Comparison of ENCODE assay signal across 3 cellular contexts in the genomic region with DNA sequence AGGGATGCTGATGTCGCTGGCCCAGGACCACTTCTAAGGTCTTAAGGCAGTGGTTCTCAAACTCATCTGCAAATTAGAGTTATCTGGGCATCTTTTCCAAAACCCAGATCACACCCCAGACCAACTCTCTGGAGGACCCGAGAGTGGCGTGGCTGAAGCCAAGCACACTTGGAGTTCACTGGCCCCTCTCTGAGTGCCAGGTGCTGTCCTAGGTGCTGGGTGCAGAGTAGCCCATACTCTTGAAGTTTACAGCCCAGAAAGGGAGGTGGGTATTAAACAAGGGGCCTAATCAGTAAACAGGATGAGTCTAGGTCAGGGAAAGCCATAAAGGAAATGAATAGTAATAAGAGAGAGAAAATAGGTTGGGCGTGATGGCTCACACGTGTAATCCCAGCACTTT.
TF ChIP-seq lines count a peak whose summit lies in the region.

No MANE protein-coding gene starts in this region.

TF ChIP-seq in HEK293, 187 proteins besides CTCF, POLR2A, EP300 and RAD21:
- TF ChIP-seq, protein P1, sequence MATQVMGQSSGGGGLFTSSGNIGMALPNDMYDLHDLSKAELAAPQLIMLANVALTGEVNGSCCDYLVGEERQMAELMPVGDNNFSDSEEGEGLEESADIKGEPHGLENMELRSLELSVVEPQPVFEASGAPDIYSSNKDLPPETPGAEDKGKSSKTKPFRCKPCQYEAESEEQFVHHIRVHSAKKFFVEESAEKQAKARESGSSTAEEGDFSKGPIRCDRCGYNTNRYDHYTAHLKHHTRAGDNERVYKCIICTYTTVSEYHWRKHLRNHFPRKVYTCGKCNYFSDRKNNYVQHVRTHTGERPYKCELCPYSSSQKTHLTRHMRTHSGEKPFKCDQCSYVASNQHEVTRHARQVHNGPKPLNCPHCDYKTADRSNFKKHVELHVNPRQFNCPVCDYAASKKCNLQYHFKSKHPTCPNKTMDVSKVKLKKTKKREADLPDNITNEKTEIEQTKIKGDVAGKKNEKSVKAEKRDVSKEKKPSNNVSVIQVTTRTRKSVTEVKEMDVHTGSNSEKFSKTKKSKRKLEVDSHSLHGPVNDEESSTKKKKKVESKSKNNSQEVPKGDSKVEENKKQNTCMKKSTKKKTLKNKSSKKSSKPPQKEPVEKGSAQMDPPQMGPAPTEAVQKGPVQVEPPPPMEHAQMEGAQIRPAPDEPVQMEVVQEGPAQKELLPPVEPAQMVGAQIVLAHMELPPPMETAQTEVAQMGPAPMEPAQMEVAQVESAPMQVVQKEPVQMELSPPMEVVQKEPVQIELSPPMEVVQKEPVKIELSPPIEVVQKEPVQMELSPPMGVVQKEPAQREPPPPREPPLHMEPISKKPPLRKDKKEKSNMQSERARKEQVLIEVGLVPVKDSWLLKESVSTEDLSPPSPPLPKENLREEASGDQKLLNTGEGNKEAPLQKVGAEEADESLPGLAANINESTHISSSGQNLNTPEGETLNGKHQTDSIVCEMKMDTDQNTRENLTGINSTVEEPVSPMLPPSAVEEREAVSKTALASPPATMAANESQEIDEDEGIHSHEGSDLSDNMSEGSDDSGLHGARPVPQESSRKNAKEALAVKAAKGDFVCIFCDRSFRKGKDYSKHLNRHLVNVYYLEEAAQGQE (tag by site-specific recombination; IDR thresholded peaks at IDR 0.05), result peak; percentile 93
- no peak for TF ChIP-seq ZNF544 (tag by site-specific recombination; IDR thresholded peaks at IDR 0.05)

TF ChIP-seq in PFSK-1, 5 proteins besides CTCF, POLR2A, EP300 and RAD21:
- TF ChIP-seq SIN3A (IDR thresholded peaks at IDR 0.05; ENCODE audit: borderline replicate concordance, insufficient read depth, low read length) (no peak), POLR2AphosphoS5 (IDR thresholded peaks at IDR 0.05; ENCODE audit: low read depth, low read length) (no peak), FOXP2 (optimal IDR thresholded peaks at IDR 0.05; ENCODE audit: borderline replicate concordance, extremely low read depth, extremely low read length, insufficient read depth) (no peak)
- TF ChIP-seq, protein P1 (IDR thresholded peaks at IDR 0.05; ENCODE audit: insufficient read depth in 1 of 2, low read depth in 2 of 2, low read length in 2 of 2), result peak; percentile 72 to 90
TF ChIP-seq in PFSK-1: peak in this region for 1.

TF ChIP-seq in GM12878, 131 proteins besides CTCF, POLR2A, EP300 and RAD21:
- TF ChIP-seq, protein P1 (IDR thresholded peaks at IDR 0.05; ENCODE audit: low read depth, low read length), result peak; percentile 55; the same call in 1 of the 2 replicates
- no peak for TF ChIP-seq CEBPB (IDR thresholded peaks at IDR 0.05; ENCODE audit: borderline replicate concordance in 1 of 2, low read depth in 2 of 2, low read length in 2 of 2)
